Comparison of ENCODE assay signal across 2 cellular contexts in genomic region chr5:180291234-180291940, GRCh38.
TF ChIP-seq lines count a peak whose summit lies in the region.

No MANE protein-coding gene starts in this region.

TF ChIP-seq in SK-N-SH, 30 proteins besides CTCF, POLR2A, EP300 and RAD21 (continued from another document):
- TF ChIP-seq GABPA (IDR thresholded peaks at IDR 0.05; ENCODE audit: low read depth) (no peak), MXI1 (IDR thresholded peaks at IDR 0.05; ENCODE audit: low read depth, low read length) (peak; percentile 40), CHD2 (IDR thresholded peaks at IDR 0.05; ENCODE audit: low read length, partially characterized antibody) (peak; percentile 7)
- TF ChIP-seq, protein P1, sequence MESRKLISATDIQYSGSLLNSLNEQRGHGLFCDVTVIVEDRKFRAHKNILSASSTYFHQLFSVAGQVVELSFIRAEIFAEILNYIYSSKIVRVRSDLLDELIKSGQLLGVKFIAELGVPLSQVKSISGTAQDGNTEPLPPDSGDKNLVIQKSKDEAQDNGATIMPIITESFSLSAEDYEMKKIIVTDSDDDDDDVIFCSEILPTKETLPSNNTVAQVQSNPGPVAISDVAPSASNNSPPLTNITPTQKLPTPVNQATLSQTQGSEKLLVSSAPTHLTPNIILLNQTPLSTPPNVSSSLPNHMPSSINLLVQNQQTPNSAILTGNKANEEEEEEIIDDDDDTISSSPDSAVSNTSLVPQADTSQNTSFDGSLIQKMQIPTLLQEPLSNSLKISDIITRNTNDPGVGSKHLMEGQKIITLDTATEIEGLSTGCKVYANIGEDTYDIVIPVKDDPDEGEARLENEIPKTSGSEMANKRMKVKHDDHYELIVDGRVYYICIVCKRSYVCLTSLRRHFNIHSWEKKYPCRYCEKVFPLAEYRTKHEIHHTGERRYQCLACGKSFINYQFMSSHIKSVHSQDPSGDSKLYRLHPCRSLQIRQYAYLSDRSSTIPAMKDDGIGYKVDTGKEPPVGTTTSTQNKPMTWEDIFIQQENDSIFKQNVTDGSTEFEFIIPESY (IDR thresholded peaks at IDR 0.05; ENCODE audit: borderline replicate concordance, low read depth) = no peak

TF ChIP-seq in endothelial cell of umbilical vein, 7 proteins besides CTCF, POLR2A, EP300 and RAD21 (continued from another document):
- no peak for TF ChIP-seq JUN (IDR thresholded peaks at IDR 0.05; ENCODE audit: borderline replicate concordance, insufficient read depth, insufficient read length, low read depth)
- TF ChIP-seq FOS (IDR thresholded peaks at IDR 0.05; ENCODE audit: borderline replicate concordance, insufficient read depth, low read length) = no peak
- no peak for TF ChIP-seq GATA2 (IDR thresholded peaks at IDR 0.05; ENCODE audit: insufficient read depth, insufficient read length, low read depth, low read length)
- no peak for TF ChIP-seq EZH2 (IDR thresholded peaks at IDR 0.05; ENCODE audit: borderline replicate concordance, low read depth, low read length, severe bottlenecking)
- no peak for TF ChIP-seq MYC (IDR thresholded peaks at IDR 0.05; ENCODE audit: low read depth, low read length)
- TF ChIP-seq, protein P2, sequence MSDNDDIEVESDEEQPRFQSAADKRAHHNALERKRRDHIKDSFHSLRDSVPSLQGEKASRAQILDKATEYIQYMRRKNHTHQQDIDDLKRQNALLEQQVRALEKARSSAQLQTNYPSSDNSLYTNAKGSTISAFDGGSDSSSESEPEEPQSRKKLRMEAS (IDR thresholded peaks at IDR 0.05; ENCODE audit: insufficient read depth, insufficient read length) = no peak
